12 cellular contexts compared by ENCODE assay signal in genomic region chr4:120801171-120801758, GRCh38.
DNase-seq lines count a peak whose midpoint lies in the region; ATAC-seq, FAIRE-seq and TF ChIP-seq lines count a peak whose summit lies in the region.
"Had no signal": no experiment of that assay in that cellular context is flagged by ENCODE, and none has a peak within 500 bp of the region (broad histone marks: within the 10 kb centered on the region; RNA-seq: fewer than 3 reads in every experiment).

No MANE protein-coding gene starts in this region.

- H3K36me3 Mint-ChIP-seq in effector memory CD8-positive, alpha-beta T cell (ENCODE audit: insufficient read depth) = no peaks in the 10 kb centered on the region

- no peaks in the 10 kb centered on the region for H3K4me1 Mint-ChIP-seq in effector memory CD8-positive, alpha-beta T cell (ENCODE audit: low read depth in 2 of 2)

- no peak overlapping the region for H3K9ac ChIP-seq in stomach smooth muscle (ENCODE audit: low read length in 2 of 2)
- H3K9ac ChIP-seq: neural progenitor cell had no signal

- DNase-seq in HS-5 (ENCODE audit: low read depth) (peak; percentile 18), bronchial epithelial cell (ENCODE audit: low read depth) (peak; percentile 61), iPS-NIHi7 (ENCODE audit: extremely low spot score) (peak; percentile 20), DMS114 treated with DMSO at 0.1 percent for 48 hours (lab: John Stamatoyannopoulos, UW; ENCODE audit: unreplicated experiment) (no peak), NCI-H1105 treated with DMSO at 0.1 percent for 48 hours (lab: John Stamatoyannopoulos, UW) (no peak)
- DNase-seq in effector memory CD8-positive, alpha-beta T cell = no peak
- no peak for DNase-seq in activated effector memory CD4-positive, alpha-beta T cell treated with anti-CD3 and anti-CD28 coated beads, Interleukin-2, amount 50 U/mL, for 16 hours
- DNase-seq: body of pancreas, DMS79, NCI-H2171 treated with DMSO at 0.1 percent for 48 hours had no signal

- H3K27ac Mint-ChIP-seq in effector memory CD8-positive, alpha-beta T cell = no peak overlapping the region
- H3K27ac Mint-ChIP-seq: neural progenitor cell had no signal

- H3K9me3 Mint-ChIP-seq in effector memory CD8-positive, alpha-beta T cell = no peaks in the 10 kb centered on the region

- H3K27ac ChIP-seq in stomach smooth muscle (ENCODE audit: low read length) = peak overlapping the region; percentile 66
- H3K27ac ChIP-seq: body of pancreas, neural progenitor cell had no signal

- H3K36me3 ChIP-seq in bronchial epithelial cell (ENCODE audit: control insufficient read depth, insufficient read depth, low read length) (no peaks in the 10 kb centered on the region), stomach smooth muscle (ENCODE audit: control insufficient read depth in 2 of 2, insufficient read depth in 2 of 2, low read length in 2 of 2) (no peaks in the 10 kb centered on the region)
- H3K36me3 ChIP-seq: neural progenitor cell had no signal

- H3K27me3 Mint-ChIP-seq in effector memory CD8-positive, alpha-beta T cell = peaks cover 0 to 6% of the 10 kb centered on the region in 2 donors

- ATAC-seq in effector memory CD8-positive, alpha-beta T cell (replicated peaks) = no peak
- ATAC-seq: body of pancreas had no signal

- H3K9me3 ChIP-seq in stomach smooth muscle (ENCODE audit: control insufficient read depth in 2 of 2, low read length in 2 of 2) = no peaks in the 10 kb centered on the region
- H3K9me3 ChIP-seq: body of pancreas had no signal

- peaks cover 5% of the 10 kb centered on the region for H3K4me1 ChIP-seq in stomach smooth muscle (ENCODE audit: control insufficient read depth, insufficient read depth, low read length)
- H3K4me1 ChIP-seq: body of pancreas had no signal

- H3K4me3 ChIP-seq in bronchial epithelial cell (ENCODE audit: low read depth, low read length) = no peak overlapping the region
- H3K4me3 ChIP-seq in stomach smooth muscle (ENCODE audit: low read length in 2 of 2) = no peak overlapping the region
- H3K4me3 ChIP-seq: body of pancreas, neural progenitor cell had no signal

- no peak for TF ChIP-seq CTCF in bronchial epithelial cell (IDR thresholded peaks at IDR 0.05; ENCODE audit: insufficient read depth, low read length, severe bottlenecking)

- no peak overlapping the region for H3K4me3 Mint-ChIP-seq in effector memory CD8-positive, alpha-beta T cell
- H3K4me3 Mint-ChIP-seq: neural progenitor cell had no signal

- FAIRE-seq in bronchial epithelial cell (lab: Jason Lieb, UNC) = no peak

- H3K27me3 ChIP-seq in bronchial epithelial cell (ENCODE audit: control insufficient read depth, insufficient read depth, low read length) (no peaks in the 10 kb centered on the region), stomach smooth muscle (ENCODE audit: control insufficient read depth in 1 of 2, insufficient read depth in 2 of 2, low read length in 2 of 2) (no peaks in the 10 kb centered on the region)
- H3K27me3 ChIP-seq: body of pancreas, neural progenitor cell had no signal

Comparison
In these comparisons a context has a peak if more than half of its experiments do, and no peak if none do; other contexts are left out.
1. DNase-seq: peak in HS-5 (single experiment), bronchial epithelial cell (single experiment) and iPS-NIHi7 (single experiment); none in DMS114 treated with DMSO at 0.1 percent for 48 hours (single experiment), NCI-H1105 treated with DMSO at 0.1 percent for 48 hours (single experiment), effector memory CD8-positive, alpha-beta T cell (0 of 3) and activated effector memory CD4-positive, alpha-beta T cell treated with anti-CD3 and anti-CD28 coated beads, Interleukin-2, amount 50 U/mL, for 16 hours (single experiment).